In the genomic region with DNA sequence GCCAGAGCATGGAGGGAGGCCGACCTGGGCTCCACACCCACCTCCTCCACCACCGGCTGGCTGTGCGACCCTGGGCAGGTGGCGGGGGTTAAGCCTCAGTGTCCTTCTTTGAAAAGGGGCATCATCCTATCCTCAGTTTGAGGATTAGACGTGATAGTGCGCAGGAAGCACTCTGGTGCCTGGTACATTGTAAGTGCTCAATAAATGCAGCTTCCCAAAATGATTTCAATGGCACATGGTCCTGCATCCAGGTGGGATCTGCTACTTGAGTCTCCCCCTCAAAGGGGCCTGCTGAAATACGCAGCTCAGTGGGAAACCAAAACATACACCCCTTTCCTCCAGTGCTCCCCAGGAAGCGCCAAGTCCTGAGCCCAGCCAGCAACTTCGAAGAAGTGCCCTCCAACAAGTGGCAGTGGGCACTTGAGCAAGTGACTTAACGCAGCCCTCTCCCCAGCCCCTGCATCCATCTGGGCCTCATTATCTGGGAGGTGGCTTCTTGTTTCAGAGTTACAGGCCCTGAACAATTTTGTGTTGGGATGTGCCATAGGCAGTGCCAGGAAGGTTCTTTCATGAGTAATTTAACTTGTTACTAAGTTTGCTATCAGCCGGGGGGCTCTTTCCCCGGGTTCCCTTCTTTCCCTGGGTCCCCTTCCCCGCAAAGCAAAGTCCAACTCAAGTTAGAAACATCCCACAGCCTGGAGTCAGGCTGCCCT, we compare ENCODE assay signal across 10 cellular contexts. TPM values are rescaled to one million over a fixed set of nuclear protein-coding genes. Genes with fewer than 3 reads are reported as not detected.
DNase-seq lines count a peak whose midpoint lies in the region; ATAC-seq and TF ChIP-seq lines count a peak whose summit lies in the region.
"Had no signal": no experiment of that assay in that cellular context is flagged by ENCODE, and none has a peak within 500 bp of the region (broad histone marks: within the 10 kb centered on the region; RNA-seq: fewer than 3 reads in every experiment).

No MANE protein-coding gene starts in this region.

- H3K36me3 ChIP-seq in muscle layer of duodenum (ENCODE audit: control insufficient read depth in 1 of 2, insufficient read depth in 2 of 2, low read length in 2 of 2) = peaks cover 3 to 12% of the 10 kb centered on the region in 2 donors

- no peaks in the 10 kb centered on the region for H3K27me3 Mint-ChIP-seq in activated T-cell treated with anti-CD3 and anti-CD28 coated beads, Interleukin-2, amount 50 U/mL, for 24 hours
- no peaks in the 10 kb centered on the region for H3K27me3 Mint-ChIP-seq in type B pancreatic cell

- TF ChIP-seq CTCF in coronary artery (IDR thresholded peaks at IDR 0.05) (no peak), type B pancreatic cell (conservative IDR thresholded peaks at IDR 0.05) (no peak)

- H3K27ac Mint-ChIP-seq in activated T-cell treated with anti-CD3 and anti-CD28 coated beads, Interleukin-2, amount 50 U/mL, for 24 hours = peak overlapping the region; percentile 85
- H3K27ac Mint-ChIP-seq in type B pancreatic cell = peak overlapping the region; percentile 96
- H3K27ac Mint-ChIP-seq: activated naive CD4-positive, alpha-beta T cell treated with anti-CD3 and anti-CD28 coated beads for 36 hours had no signal

- peaks cover 86% of the 10 kb centered on the region for H3K4me1 Mint-ChIP-seq in activated T-cell treated with anti-CD3 and anti-CD28 coated beads, Interleukin-2, amount 50 U/mL, for 24 hours (ENCODE audit: low read depth)
- peaks cover 85% of the 10 kb centered on the region for H3K4me1 Mint-ChIP-seq in type B pancreatic cell (ENCODE audit: unreplicated experiment)

- peaks cover 74 to 85% of the 10 kb centered on the region in 2 donors for H3K4me1 ChIP-seq in muscle layer of duodenum (ENCODE audit: control insufficient read depth in 1 of 2, insufficient read depth in 2 of 2, low read length in 2 of 2)

- no peaks in the 10 kb centered on the region for H3K9me3 Mint-ChIP-seq in activated T-cell treated with anti-CD3 and anti-CD28 coated beads, Interleukin-2, amount 50 U/mL, for 24 hours
- no peaks in the 10 kb centered on the region for H3K9me3 Mint-ChIP-seq in type B pancreatic cell
- H3K9me3 Mint-ChIP-seq: activated naive CD4-positive, alpha-beta T cell treated with anti-CD3 and anti-CD28 coated beads for 36 hours had no signal

- no peaks in the 10 kb centered on the region for H3K9me3 ChIP-seq in muscle layer of duodenum (ENCODE audit: control insufficient read depth in 1 of 2, low read length in 2 of 2)

- H3K27ac ChIP-seq in coronary artery = peak overlapping the region; percentile 81 to 99
- peak overlapping the region; percentile 93 for H3K27ac ChIP-seq in muscle layer of duodenum (ENCODE audit: low read length)

- peaks cover 52% of the 10 kb centered on the region for H3K36me3 Mint-ChIP-seq in activated T-cell treated with anti-CD3 and anti-CD28 coated beads, Interleukin-2, amount 50 U/mL, for 24 hours (ENCODE audit: low read depth)
- peaks cover 36% of the 10 kb centered on the region for H3K36me3 Mint-ChIP-seq in type B pancreatic cell

- no peak for ATAC-seq in GM18517 (IDR thresholded peaks at IDR 0.05; ENCODE audit: unreplicated experiment)

- H3K27me3 ChIP-seq in muscle layer of duodenum (ENCODE audit: low read depth, low read length) = no peaks in the 10 kb centered on the region

- H3K4me3 Mint-ChIP-seq in activated T-cell treated with anti-CD3 and anti-CD28 coated beads, Interleukin-2, amount 50 U/mL, for 24 hours = no peak overlapping the region
- peak overlapping the region; percentile 78 for H3K4me3 Mint-ChIP-seq in type B pancreatic cell
- H3K4me3 Mint-ChIP-seq: activated naive CD4-positive, alpha-beta T cell treated with anti-CD3 and anti-CD28 coated beads for 36 hours had no signal

- H3K4me3 ChIP-seq in coronary artery = peak overlapping the region; percentile 50
- H3K4me3 ChIP-seq in muscle layer of duodenum (ENCODE audit: low read depth in 1 of 2, low read length in 2 of 2) = peak overlapping the region in 1 of 2 donors; percentile 2

- DNase-seq in activated T-cell treated with anti-CD3 and anti-CD28 coated beads, Interleukin-2, amount 50 U/mL, for 24 hours = no peak
- DNase-seq in activated T-cell treated with anti-CD3 and anti-CD28 coated beads for 4 hours (no peak), coronary artery (ENCODE audit: low spot score) (no peak), type B pancreatic cell (ENCODE audit: extremely low spot score, unreplicated experiment) (no peak), HUDEP-2 (lab: John Stamatoyannopoulos, UW; ENCODE audit: unreplicated experiment in 76 of 76) (no peak), NCI-H774 (lab: John Stamatoyannopoulos, UW) (no peak)
- DNase-seq: activated naive CD4-positive, alpha-beta T cell treated with anti-CD3 and anti-CD28 coated beads for 36 hours; NCI-H1048 had no signal

RNA-seq across cellular contexts. Expression of a gene that starts 17.9 kb away (rescaled TPM):
- total RNA-seq in type B pancreatic cell (ENCODE audit: low replicate concordance) = 475 and 776 TPM in 2 replicates

RNA-seq across cellular contexts. Expression of a gene that starts 46.4 kb away (rescaled TPM):
- 274 and 310 TPM in 2 replicates for total RNA-seq in type B pancreatic cell (ENCODE audit: low replicate concordance)

RNA-seq across cellular contexts. Expression of a gene that starts 47.6 kb away (rescaled TPM):
- total RNA-seq in type B pancreatic cell (ENCODE audit: low replicate concordance) = 2.4 and 16.8 TPM in 2 replicates
